20 cellular contexts compared by ENCODE assay signal in genomic region chr2:152761171-152761570, GRCh38.
"Had no signal": no experiment of that assay in that cellular context is flagged by ENCODE, and none has a peak within 500 bp of the region (broad histone marks: within the 10 kb centered on the region; RNA-seq: fewer than 3 reads in every experiment).

No MANE protein-coding gene starts in this region.

- H3K4me1 Mint-ChIP-seq: nephron, WTC11 had no signal

- H3K4me3 Mint-ChIP-seq: nephron, WTC11 had no signal

- H3K27ac Mint-ChIP-seq: activated naive CD4-positive, alpha-beta T cell treated with anti-CD3 and anti-CD28 coated beads, Interleukin-2, amount 50 U/mL, for 72 hours; WTC11 had no signal

- H3K36me3 ChIP-seq: ovary, prostate gland had no signal

- H3K9me3 Mint-ChIP-seq: activated naive CD4-positive, alpha-beta T cell treated with anti-CD3 and anti-CD28 coated beads, Interleukin-2, amount 50 U/mL, for 72 hours; nephron; WTC11 had no signal

- H3K4me3 ChIP-seq: ascending aorta, gastroesophageal sphincter, left ventricle myocardium inferior, ovary, prostate gland, spleen, upper lobe of left lung had no signal

- DNase-seq: activated gamma-delta T cell treated with Interleukin-2 at 50 U/mL for 16 hours; activated T-cell treated with anti-CD3 and anti-CD28 coated beads, Interleukin-2, amount 50 U/mL, for 1 hour; dermis blood vessel endothelial cell; effector CD8-positive, alpha-beta T cell; head of caudate nucleus; hypothalamus; left ventricle myocardium inferior; ovary; spleen; stimulated activated CD4-positive, alpha-beta T cell treated with anti-CD3 and anti-CD28 coated beads, Interleukin-4, amount 100 ng/mL, for 1 hour; stimulated activated naive CD4-positive, alpha-beta T cell; T-helper 9 cell; upper lobe of left lung had no signal

- H3K27me3 ChIP-seq: ascending aorta, gastroesophageal sphincter, neutrophil, ovary, spleen, upper lobe of left lung had no signal

- H3K4me1 ChIP-seq: ascending aorta, gastroesophageal sphincter, left ventricle myocardium inferior, prostate gland, spleen, upper lobe of left lung had no signal

- H3K27ac ChIP-seq: ascending aorta, gastroesophageal sphincter, neutrophil, ovary, prostate gland, spleen had no signal

- H3K9me3 ChIP-seq: ascending aorta, gastroesophageal sphincter, left ventricle myocardium inferior, neutrophil, ovary, prostate gland, spleen, upper lobe of left lung had no signal
